Comparison of ENCODE assay signal across 1 cellular context in the genomic region with DNA sequence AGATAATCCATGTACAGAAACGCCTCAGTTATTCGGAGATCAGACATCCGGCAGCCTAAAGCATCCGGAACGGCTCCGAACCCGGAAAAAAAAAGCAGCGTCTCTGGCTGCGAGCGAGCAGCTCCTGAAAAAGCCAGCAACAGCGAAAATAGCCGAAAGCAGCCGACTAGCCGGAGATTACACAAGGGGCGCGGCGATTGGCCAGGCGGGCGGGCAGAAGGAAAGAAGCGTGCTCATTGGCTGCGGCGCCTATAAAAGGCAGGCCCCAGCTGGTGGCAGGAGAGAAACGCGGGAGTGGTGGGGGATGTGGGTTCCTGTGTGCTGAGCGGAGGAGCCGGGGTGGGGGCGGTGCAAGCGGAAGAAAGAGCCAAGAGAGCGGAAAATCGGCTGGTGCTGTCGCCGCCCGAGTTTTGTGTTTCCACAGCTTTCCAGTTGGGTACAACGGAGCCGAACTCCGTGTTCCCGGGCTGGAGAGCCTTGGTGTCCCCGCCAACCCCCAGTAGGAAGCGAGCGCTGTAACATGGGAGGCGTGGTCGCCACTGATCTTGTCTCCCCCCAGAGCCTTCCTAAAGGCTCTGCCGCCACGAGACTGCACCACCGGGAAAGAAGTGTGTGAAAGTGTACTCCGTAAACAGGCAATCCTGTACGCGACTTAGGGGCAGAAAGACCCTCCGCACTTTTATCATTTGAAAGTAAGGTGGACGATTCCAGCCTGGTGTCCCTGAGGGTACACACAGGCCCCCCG.
TF ChIP-seq lines count a peak whose summit lies in the region.

Gene ARL15, minus strand, starts transcription at position 141 of the 745 bp plus-strand sequence.

TF ChIP-seq in WTC11, 78 proteins besides CTCF, POLR2A, EP300 and RAD21 (continued from another document):
- TF ChIP-seq, protein P1, sequence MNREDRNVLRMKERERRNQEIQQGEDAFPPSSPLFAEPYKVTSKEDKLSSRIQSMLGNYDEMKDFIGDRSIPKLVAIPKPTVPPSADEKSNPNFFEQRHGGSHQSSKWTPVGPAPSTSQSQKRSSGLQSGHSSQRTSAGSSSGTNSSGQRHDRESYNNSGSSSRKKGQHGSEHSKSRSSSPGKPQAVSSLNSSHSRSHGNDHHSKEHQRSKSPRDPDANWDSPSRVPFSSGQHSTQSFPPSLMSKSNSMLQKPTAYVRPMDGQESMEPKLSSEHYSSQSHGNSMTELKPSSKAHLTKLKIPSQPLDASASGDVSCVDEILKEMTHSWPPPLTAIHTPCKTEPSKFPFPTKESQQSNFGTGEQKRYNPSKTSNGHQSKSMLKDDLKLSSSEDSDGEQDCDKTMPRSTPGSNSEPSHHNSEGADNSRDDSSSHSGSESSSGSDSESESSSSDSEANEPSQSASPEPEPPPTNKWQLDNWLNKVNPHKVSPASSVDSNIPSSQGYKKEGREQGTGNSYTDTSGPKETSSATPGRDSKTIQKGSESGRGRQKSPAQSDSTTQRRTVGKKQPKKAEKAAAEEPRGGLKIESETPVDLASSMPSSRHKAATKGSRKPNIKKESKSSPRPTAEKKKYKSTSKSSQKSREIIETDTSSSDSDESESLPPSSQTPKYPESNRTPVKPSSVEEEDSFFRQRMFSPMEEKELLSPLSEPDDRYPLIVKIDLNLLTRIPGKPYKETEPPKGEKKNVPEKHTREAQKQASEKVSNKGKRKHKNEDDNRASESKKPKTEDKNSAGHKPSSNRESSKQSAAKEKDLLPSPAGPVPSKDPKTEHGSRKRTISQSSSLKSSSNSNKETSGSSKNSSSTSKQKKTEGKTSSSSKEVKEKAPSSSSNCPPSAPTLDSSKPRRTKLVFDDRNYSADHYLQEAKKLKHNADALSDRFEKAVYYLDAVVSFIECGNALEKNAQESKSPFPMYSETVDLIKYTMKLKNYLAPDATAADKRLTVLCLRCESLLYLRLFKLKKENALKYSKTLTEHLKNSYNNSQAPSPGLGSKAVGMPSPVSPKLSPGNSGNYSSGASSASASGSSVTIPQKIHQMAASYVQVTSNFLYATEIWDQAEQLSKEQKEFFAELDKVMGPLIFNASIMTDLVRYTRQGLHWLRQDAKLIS (CRISPR knock-in tag; IDR thresholded peaks at IDR 0.05; ENCODE audit: borderline replicate concordance), result no peak
- no peak for TF ChIP-seq ZNF423 (CRISPR knock-in tag; IDR thresholded peaks at IDR 0.05)
- peak; percentile 61; the same call in 1 of the 2 replicates for TF ChIP-seq NFE2L1 (CRISPR knock-in tag; IDR thresholded peaks at IDR 0.05)
- no peak for TF ChIP-seq GTF2I (CRISPR knock-in tag; conservative IDR thresholded peaks at IDR 0.05)
- TF ChIP-seq, protein P2, sequence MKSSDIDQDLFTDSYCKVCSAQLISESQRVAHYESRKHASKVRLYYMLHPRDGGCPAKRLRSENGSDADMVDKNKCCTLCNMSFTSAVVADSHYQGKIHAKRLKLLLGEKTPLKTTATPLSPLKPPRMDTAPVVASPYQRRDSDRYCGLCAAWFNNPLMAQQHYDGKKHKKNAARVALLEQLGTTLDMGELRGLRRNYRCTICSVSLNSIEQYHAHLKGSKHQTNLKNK (CRISPR knock-in tag; IDR thresholded peaks at IDR 0.05), result 0 out of 2 replicates have a peak, but pooled peaks have one; percentile 67
- no peak for TF ChIP-seq CREB1 (CRISPR knock-in tag; IDR thresholded peaks at IDR 0.05)
- no peak for TF ChIP-seq ZNF512 (CRISPR knock-in tag; IDR thresholded peaks at IDR 0.05; ENCODE audit: borderline replicate concordance)
- TF ChIP-seq, protein P3, sequence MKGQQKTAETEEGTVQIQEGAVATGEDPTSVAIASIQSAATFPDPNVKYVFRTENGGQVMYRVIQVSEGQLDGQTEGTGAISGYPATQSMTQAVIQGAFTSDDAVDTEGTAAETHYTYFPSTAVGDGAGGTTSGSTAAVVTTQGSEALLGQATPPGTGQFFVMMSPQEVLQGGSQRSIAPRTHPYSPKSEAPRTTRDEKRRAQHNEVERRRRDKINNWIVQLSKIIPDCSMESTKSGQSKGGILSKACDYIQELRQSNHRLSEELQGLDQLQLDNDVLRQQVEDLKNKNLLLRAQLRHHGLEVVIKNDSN (CRISPR knock-in tag; IDR thresholded peaks at IDR 0.05), result peak; percentile 58; the same call in 1 of the 2 replicates
- peak; percentile 54; the same call in 1 of the 2 replicates for TF ChIP-seq ZNF219 (CRISPR knock-in tag; IDR thresholded peaks at IDR 0.05; ENCODE audit: borderline replicate concordance)
- TF ChIP-seq, protein P4, sequence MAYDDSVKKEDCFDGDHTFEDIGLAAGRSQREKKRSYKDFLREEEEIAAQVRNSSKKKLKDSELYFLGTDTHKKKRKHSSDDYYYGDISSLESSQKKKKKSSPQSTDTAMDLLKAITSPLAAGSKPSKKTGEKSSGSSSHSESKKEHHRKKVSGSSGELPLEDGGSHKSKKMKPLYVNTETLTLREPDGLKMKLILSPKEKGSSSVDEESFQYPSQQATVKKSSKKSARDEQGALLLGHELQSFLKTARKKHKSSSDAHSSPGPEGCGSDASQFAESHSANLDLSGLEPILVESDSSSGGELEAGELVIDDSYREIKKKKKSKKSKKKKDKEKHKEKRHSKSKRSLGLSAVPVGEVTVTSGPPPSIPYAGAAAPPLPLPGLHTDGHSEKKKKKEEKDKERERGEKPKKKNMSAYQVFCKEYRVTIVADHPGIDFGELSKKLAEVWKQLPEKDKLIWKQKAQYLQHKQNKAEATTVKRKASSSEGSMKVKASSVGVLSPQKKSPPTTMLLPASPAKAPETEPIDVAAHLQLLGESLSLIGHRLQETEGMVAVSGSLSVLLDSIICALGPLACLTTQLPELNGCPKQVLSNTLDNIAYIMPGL (CRISPR knock-in tag; IDR thresholded peaks at IDR 0.05), result no peak
- TF ChIP-seq, protein P5, sequence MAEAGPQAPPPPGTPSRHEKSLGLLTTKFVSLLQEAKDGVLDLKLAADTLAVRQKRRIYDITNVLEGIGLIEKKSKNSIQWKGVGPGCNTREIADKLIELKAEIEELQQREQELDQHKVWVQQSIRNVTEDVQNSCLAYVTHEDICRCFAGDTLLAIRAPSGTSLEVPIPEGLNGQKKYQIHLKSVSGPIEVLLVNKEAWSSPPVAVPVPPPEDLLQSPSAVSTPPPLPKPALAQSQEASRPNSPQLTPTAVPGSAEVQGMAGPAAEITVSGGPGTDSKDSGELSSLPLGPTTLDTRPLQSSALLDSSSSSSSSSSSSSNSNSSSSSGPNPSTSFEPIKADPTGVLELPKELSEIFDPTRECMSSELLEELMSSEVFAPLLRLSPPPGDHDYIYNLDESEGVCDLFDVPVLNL (CRISPR knock-in tag; IDR thresholded peaks at IDR 0.05; ENCODE audit: borderline replicate concordance, low read depth), result no peak
- TF ChIP-seq, protein P6, sequence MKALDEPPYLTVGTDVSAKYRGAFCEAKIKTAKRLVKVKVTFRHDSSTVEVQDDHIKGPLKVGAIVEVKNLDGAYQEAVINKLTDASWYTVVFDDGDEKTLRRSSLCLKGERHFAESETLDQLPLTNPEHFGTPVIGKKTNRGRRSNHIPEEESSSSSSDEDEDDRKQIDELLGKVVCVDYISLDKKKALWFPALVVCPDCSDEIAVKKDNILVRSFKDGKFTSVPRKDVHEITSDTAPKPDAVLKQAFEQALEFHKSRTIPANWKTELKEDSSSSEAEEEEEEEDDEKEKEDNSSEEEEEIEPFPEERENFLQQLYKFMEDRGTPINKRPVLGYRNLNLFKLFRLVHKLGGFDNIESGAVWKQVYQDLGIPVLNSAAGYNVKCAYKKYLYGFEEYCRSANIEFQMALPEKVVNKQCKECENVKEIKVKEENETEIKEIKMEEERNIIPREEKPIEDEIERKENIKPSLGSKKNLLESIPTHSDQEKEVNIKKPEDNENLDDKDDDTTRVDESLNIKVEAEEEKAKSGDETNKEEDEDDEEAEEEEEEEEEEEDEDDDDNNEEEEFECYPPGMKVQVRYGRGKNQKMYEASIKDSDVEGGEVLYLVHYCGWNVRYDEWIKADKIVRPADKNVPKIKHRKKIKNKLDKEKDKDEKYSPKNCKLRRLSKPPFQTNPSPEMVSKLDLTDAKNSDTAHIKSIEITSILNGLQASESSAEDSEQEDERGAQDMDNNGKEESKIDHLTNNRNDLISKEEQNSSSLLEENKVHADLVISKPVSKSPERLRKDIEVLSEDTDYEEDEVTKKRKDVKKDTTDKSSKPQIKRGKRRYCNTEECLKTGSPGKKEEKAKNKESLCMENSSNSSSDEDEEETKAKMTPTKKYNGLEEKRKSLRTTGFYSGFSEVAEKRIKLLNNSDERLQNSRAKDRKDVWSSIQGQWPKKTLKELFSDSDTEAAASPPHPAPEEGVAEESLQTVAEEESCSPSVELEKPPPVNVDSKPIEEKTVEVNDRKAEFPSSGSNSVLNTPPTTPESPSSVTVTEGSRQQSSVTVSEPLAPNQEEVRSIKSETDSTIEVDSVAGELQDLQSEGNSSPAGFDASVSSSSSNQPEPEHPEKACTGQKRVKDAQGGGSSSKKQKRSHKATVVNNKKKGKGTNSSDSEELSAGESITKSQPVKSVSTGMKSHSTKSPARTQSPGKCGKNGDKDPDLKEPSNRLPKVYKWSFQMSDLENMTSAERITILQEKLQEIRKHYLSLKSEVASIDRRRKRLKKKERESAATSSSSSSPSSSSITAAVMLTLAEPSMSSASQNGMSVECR (CRISPR knock-in tag; IDR thresholded peaks at IDR 0.05; ENCODE audit: borderline replicate concordance), result peak; percentile 28; the same call in 1 of the 2 replicates
- TF ChIP-seq FOXK1 (CRISPR knock-in tag; IDR thresholded peaks at IDR 0.05), result no peak
- TF ChIP-seq MYBL2 (CRISPR knock-in tag; IDR thresholded peaks at IDR 0.05), result no peak
- TF ChIP-seq ZNF416 (CRISPR knock-in tag; IDR thresholded peaks at IDR 0.05), result no peak
- TF ChIP-seq MXD4 (CRISPR knock-in tag; IDR thresholded peaks at IDR 0.05; ENCODE audit: borderline replicate concordance), result no peak
- no peak for TF ChIP-seq ZNF138 (CRISPR knock-in tag; conservative IDR thresholded peaks at IDR 0.05)
- no peak for TF ChIP-seq ZSCAN18 (CRISPR knock-in tag; IDR thresholded peaks at IDR 0.05)
- 0 out of 2 replicates have a peak, but pooled peaks have one; percentile 9 for TF ChIP-seq JUN (CRISPR knock-in tag; IDR thresholded peaks at IDR 0.05)
- TF ChIP-seq TP53 (CRISPR knock-in tag; IDR thresholded peaks at IDR 0.05), result no peak
- TF ChIP-seq, protein P7, sequence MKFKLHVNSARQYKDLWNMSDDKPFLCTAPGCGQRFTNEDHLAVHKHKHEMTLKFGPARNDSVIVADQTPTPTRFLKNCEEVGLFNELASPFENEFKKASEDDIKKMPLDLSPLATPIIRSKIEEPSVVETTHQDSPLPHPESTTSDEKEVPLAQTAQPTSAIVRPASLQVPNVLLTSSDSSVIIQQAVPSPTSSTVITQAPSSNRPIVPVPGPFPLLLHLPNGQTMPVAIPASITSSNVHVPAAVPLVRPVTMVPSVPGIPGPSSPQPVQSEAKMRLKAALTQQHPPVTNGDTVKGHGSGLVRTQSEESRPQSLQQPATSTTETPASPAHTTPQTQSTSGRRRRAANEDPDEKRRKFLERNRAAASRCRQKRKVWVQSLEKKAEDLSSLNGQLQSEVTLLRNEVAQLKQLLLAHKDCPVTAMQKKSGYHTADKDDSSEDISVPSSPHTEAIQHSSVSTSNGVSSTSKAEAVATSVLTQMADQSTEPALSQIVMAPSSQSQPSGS (CRISPR knock-in tag; IDR thresholded peaks at IDR 0.05; ENCODE audit: borderline replicate concordance, low read depth), result no peak
- no peak for TF ChIP-seq SMAD4 (CRISPR knock-in tag; IDR thresholded peaks at IDR 0.05)
- TF ChIP-seq SOX15 (CRISPR knock-in tag; IDR thresholded peaks at IDR 0.05), result no peak
- no peak for TF ChIP-seq IRF1 (CRISPR knock-in tag; IDR thresholded peaks at IDR 0.05)
- TF ChIP-seq HMGA2 (CRISPR knock-in tag; IDR thresholded peaks at IDR 0.05), result no peak
- TF ChIP-seq PRDM15 (CRISPR knock-in tag; IDR thresholded peaks at IDR 0.05), result no peak
- no peak for TF ChIP-seq OVOL2 (CRISPR knock-in tag; IDR thresholded peaks at IDR 0.05; ENCODE audit: borderline replicate concordance)
